1 cellular context compared by ENCODE assay signal in genomic region chr17:14805348-14805747, GRCh38.
TF ChIP-seq lines count a peak whose summit lies in the region.

No MANE protein-coding gene starts in this region.

TF ChIP-seq in HEK293, 187 proteins besides CTCF, POLR2A, EP300 and RAD21 (continued from another document):
- TF ChIP-seq, protein P1, sequence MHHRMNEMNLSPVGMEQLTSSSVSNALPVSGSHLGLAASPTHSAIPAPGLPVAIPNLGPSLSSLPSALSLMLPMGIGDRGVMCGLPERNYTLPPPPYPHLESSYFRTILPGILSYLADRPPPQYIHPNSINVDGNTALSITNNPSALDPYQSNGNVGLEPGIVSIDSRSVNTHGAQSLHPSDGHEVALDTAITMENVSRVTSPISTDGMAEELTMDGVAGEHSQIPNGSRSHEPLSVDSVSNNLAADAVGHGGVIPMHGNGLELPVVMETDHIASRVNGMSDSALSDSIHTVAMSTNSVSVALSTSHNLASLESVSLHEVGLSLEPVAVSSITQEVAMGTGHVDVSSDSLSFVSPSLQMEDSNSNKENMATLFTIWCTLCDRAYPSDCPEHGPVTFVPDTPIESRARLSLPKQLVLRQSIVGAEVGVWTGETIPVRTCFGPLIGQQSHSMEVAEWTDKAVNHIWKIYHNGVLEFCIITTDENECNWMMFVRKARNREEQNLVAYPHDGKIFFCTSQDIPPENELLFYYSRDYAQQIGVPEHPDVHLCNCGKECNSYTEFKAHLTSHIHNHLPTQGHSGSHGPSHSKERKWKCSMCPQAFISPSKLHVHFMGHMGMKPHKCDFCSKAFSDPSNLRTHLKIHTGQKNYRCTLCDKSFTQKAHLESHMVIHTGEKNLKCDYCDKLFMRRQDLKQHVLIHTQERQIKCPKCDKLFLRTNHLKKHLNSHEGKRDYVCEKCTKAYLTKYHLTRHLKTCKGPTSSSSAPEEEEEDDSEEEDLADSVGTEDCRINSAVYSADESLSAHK (tag by site-specific recombination; IDR thresholded peaks at IDR 0.05), result no peak
- no peak for TF ChIP-seq ZNF202 (tag by site-specific recombination; IDR thresholded peaks at IDR 0.05; ENCODE audit: borderline replicate concordance)
- no peak for TF ChIP-seq ZNF404 (tag by site-specific recombination; IDR thresholded peaks at IDR 0.05)
- no peak for TF ChIP-seq ZBTB7A (tag by site-specific recombination; IDR thresholded peaks at IDR 0.05; ENCODE audit: low read depth)
- no peak for TF ChIP-seq ZNF701 (tag by site-specific recombination; IDR thresholded peaks at IDR 0.05)
- TF ChIP-seq GLI4 (tag by site-specific recombination; IDR thresholded peaks at IDR 0.05), result no peak
- no peak for TF ChIP-seq ZNF169 (tag by site-specific recombination; IDR thresholded peaks at IDR 0.05)
- no peak for TF ChIP-seq ZNF560 (tag by site-specific recombination; IDR thresholded peaks at IDR 0.05; ENCODE audit: borderline replicate concordance)
- TF ChIP-seq, protein P2, sequence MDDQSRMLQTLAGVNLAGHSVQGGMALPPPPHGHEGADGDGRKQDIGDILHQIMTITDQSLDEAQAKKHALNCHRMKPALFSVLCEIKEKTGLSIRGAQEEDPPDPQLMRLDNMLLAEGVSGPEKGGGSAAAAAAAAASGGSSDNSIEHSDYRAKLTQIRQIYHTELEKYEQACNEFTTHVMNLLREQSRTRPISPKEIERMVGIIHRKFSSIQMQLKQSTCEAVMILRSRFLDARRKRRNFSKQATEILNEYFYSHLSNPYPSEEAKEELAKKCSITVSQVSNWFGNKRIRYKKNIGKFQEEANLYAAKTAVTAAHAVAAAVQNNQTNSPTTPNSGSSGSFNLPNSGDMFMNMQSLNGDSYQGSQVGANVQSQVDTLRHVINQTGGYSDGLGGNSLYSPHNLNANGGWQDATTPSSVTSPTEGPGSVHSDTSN (CRISPR knock-in tag; IDR thresholded peaks at IDR 0.05), result no peak
- TF ChIP-seq ZNF501 (tag by site-specific recombination; IDR thresholded peaks at IDR 0.05), result no peak
- TF ChIP-seq, protein P3, sequence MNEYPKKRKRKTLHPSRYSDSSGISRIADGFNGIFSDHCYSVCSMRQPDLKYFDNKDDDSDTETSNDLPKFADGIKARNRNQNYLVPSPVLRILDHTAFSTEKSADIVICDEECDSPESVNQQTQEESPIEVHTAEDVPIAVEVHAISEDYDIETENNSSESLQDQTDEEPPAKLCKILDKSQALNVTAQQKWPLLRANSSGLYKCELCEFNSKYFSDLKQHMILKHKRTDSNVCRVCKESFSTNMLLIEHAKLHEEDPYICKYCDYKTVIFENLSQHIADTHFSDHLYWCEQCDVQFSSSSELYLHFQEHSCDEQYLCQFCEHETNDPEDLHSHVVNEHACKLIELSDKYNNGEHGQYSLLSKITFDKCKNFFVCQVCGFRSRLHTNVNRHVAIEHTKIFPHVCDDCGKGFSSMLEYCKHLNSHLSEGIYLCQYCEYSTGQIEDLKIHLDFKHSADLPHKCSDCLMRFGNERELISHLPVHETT (tag by site-specific recombination; IDR thresholded peaks at IDR 0.05), result no peak
- TF ChIP-seq ZNF433 (tag by site-specific recombination; IDR thresholded peaks at IDR 0.05; ENCODE audit: low read depth), result no peak
- no peak for TF ChIP-seq ZNF18 (tag by site-specific recombination; IDR thresholded peaks at IDR 0.05)
- no peak for TF ChIP-seq ZNF114 (tag by site-specific recombination; IDR thresholded peaks at IDR 0.05)
